Comparison of ENCODE assay signal across 10 cellular contexts in genomic region chr19:18495204-18495911, GRCh38. TPM values are rescaled to one million over a fixed set of nuclear protein-coding genes. Genes with fewer than 3 reads are reported as not detected.
DNase-seq lines count a peak whose midpoint lies in the region; ATAC-seq, FAIRE-seq and TF ChIP-seq lines count a peak whose summit lies in the region.
"Had no signal": no experiment of that assay in that cellular context is flagged by ENCODE, and none has a peak within 500 bp of the region (broad histone marks: within the 10 kb centered on the region; RNA-seq: fewer than 3 reads in every experiment).

No MANE protein-coding gene starts in this region.

- ATAC-seq in activated T-helper 17 cell treated with anti-CD3 and anti-CD28 coated beads, Interleukin-2, amount 50 U/mL, for 72 hours (replicated peaks), result peak; percentile 15
- ATAC-seq in HepG2 (no peak), GM21381 (IDR thresholded peaks at IDR 0.05; ENCODE audit: unreplicated experiment) (no peak)

- TF ChIP-seq RAD21 in HepG2 (CRISPR knock-in tag; IDR thresholded peaks at IDR 0.05), result no peak

- WGBS in HepG2 (ENCODE audit: low lambda C conversion rate), result 96% methylated on average over 11 of the region's 14 CpGs
- 70 to 83% methylated on average over 6 to 11 of the region's 14 CpGs for WGBS in testis, 2 donors

- CTCF ChIA-PET in activated naive CD4-positive, alpha-beta T cell treated with anti-CD3 and anti-CD28 coated beads for 36 hours (lab: Charles Lee), result interaction anchor here (0.6 to 2.4 kb wide), 7 partner anchors 10 to 177 kb away, joined by 3 to 13 read pairs (median 4); partner anchors contain the start of gene FKBP8
- CTCF ChIA-PET in HepG2 (lab: Yijun Ruan, JAX; ENCODE audit: low intra/inter-chr PET ratio, low total read pairs), result no interaction called here

- H3K9ac ChIP-seq in HepG2 (ENCODE audit: insufficient read depth, low read depth, low read length), result peak overlapping the region; percentile 13; the same call in 1 of the 2 replicates

- no peaks in the 10 kb centered on the region for H3K27me3 Mint-ChIP-seq in activated naive CD4-positive, alpha-beta T cell treated with anti-CD3 and anti-CD28 coated beads for 36 hours (ENCODE audit: low read depth)
- H3K27me3 Mint-ChIP-seq in activated T-helper 17 cell treated with anti-CD3 and anti-CD28 coated beads, Interleukin-2, amount 50 U/mL, for 72 hours, result no peaks in the 10 kb centered on the region

- TF ChIP-seq EP300 in HepG2 (IDR thresholded peaks at IDR 0.05; ENCODE audit: low read depth in 2 of 2, low read length in 2 of 2) (no peak), HepG2 (CRISPR knock-in tag; IDR thresholded peaks at IDR 0.05; ENCODE audit: borderline replicate concordance) (no peak)

- intact Hi-C loops in activated naive CD4-positive, alpha-beta T cell treated with anti-CD3 and anti-CD28 coated beads for 36 hours (cut with micrococcal nuclease), result no loop called here
- intact Hi-C loops in HepG2 (cut with micrococcal nuclease; ENCODE audit: unreplicated experiment), result no loop called here
- intact Hi-C loops in testis (cut with DNase I; ENCODE audit: low total_unique reads), result no loop called here
- intact Hi-C loops in ascending aorta (cut with DNase I), result no loop called here

- H3K27ac Mint-ChIP-seq in activated naive CD4-positive, alpha-beta T cell treated with anti-CD3 and anti-CD28 coated beads for 36 hours, result peak overlapping the region; percentile 78
- H3K27ac Mint-ChIP-seq in activated T-helper 17 cell treated with anti-CD3 and anti-CD28 coated beads, Interleukin-2, amount 50 U/mL, for 72 hours, result peak overlapping the region; percentile 94

- H2AFZ ChIP-seq in HepG2 (ENCODE audit: low read length), result no peak overlapping the region

- TF ChIP-seq POLR2A in HepG2 (IDR thresholded peaks at IDR 0.05; ENCODE audit: insufficient read depth in 1 of 2, low read depth in 2 of 2, low read length in 2 of 2), result no peak
- TF ChIP-seq POLR2A in testis (IDR thresholded peaks at IDR 0.05), result no peak

- no peak overlapping the region for H3K4me3 Mint-ChIP-seq in activated naive CD4-positive, alpha-beta T cell treated with anti-CD3 and anti-CD28 coated beads for 36 hours
- peak overlapping the region; percentile 88 for H3K4me3 Mint-ChIP-seq in activated T-helper 17 cell treated with anti-CD3 and anti-CD28 coated beads, Interleukin-2, amount 50 U/mL, for 72 hours

- peaks cover 2% of the 10 kb centered on the region for H3K36me3 Mint-ChIP-seq in activated naive CD4-positive, alpha-beta T cell treated with anti-CD3 and anti-CD28 coated beads for 36 hours (ENCODE audit: low read depth)
- H3K36me3 Mint-ChIP-seq in activated T-helper 17 cell treated with anti-CD3 and anti-CD28 coated beads, Interleukin-2, amount 50 U/mL, for 72 hours (ENCODE audit: low read depth), result no peaks in the 10 kb centered on the region

- TF ChIP-seq CTCF in HepG2 (CRISPR knock-in tag; IDR thresholded peaks at IDR 0.05) (peak; percentile 16; the same call in 1 of the 2 replicates), testis (IDR thresholded peaks at IDR 0.05) (no peak), ascending aorta (IDR thresholded peaks at IDR 0.05) (no peak)

- H3K4me1 Mint-ChIP-seq in activated naive CD4-positive, alpha-beta T cell treated with anti-CD3 and anti-CD28 coated beads for 36 hours (ENCODE audit: low read depth), result peaks cover 61% of the 10 kb centered on the region
- peaks cover 36% of the 10 kb centered on the region for H3K4me1 Mint-ChIP-seq in activated T-helper 17 cell treated with anti-CD3 and anti-CD28 coated beads, Interleukin-2, amount 50 U/mL, for 72 hours

- H3K4me1 ChIP-seq in HepG2 (ENCODE audit: insufficient read depth, low read length) (peaks cover 57% of the 10 kb centered on the region), testis (peaks cover 78% of the 10 kb centered on the region), ascending aorta (peaks cover 12 to 48% of the 10 kb centered on the region in 2 donors)

- peaks cover 84% of the 10 kb centered on the region for H4K20me1 ChIP-seq in HepG2 (ENCODE audit: insufficient read depth, low read length)

- POLR2A ChIA-PET in HepG2 (lab: Yijun Ruan, JAX), result interaction anchor here (1.3 to 2.0 kb wide), 3 partner anchors 12 to 93 kb away, joined by 4 to 7 read pairs (median 6); no protein-coding TSS in a partner anchor

- no peaks in the 10 kb centered on the region for H3K27me3 ChIP-seq in HepG2 (ENCODE audit: control insufficient read depth in 1 of 2, insufficient read depth in 2 of 2, low read length in 2 of 2)
- no peaks in the 10 kb centered on the region for H3K27me3 ChIP-seq in testis
- no peaks in the 10 kb centered on the region for H3K27me3 ChIP-seq in ascending aorta

- no peak for FAIRE-seq in HepG2 (lab: Jason Lieb, UNC)

- no TSS peak for BruUV-seq in HepG2 (replicated peaks; lab: Mats Ljungman, UMichigan)

- in situ Hi-C loops in HepG2 (cut with HindIII; ENCODE audit: extremely low pct_ligation_motif_present, low pct_unique_long_range_greater_than_20kb), result no loop called here

- H3K27ac ChIP-seq in HepG2 (ENCODE audit: extremely low read length, insufficient read depth, low read length) (no peak overlapping the region), testis (peak overlapping the region in 1 of 2 donors; percentile 91), ascending aorta (no peak overlapping the region)

- H3K79me2 ChIP-seq in HepG2 (ENCODE audit: insufficient read depth, low read length), result peaks cover 90% of the 10 kb centered on the region

- no peak for DNase-seq in activated naive CD4-positive, alpha-beta T cell treated with anti-CD3 and anti-CD28 coated beads for 36 hours
- DNase-seq in activated naive CD4-positive, alpha-beta T cell treated with anti-CD3 and anti-CD28 coated beads, Interleukin-2, amount 50 U/mL, for 16 hours, result no peak
- DNase-seq in HepG2 (ENCODE audit: low spot score), result no peak
- DNase-seq in testis, result peak; percentile 41
- DNase-seq in ascending aorta (ENCODE audit: low spot score in 2 of 2), result no peak
- DNase-seq in NCI-H345 treated with DMSO at 0.1 percent for 48 hours (lab: John Stamatoyannopoulos, UW; ENCODE audit: unreplicated experiment), result no peak
- DNase-seq: left ventricle myocardium inferior, NCI-H1694 had no signal

- no peak overlapping the region for H3K4me3 ChIP-seq in HepG2 (replicated peaks in 1 of 3; ENCODE audit: insufficient read depth in 1 of 3, low read depth in 2 of 3, low read length in 3 of 3)
- no peak overlapping the region for H3K4me3 ChIP-seq in testis
- H3K4me3 ChIP-seq in ascending aorta, result no peak overlapping the region
- H3K4me3 ChIP-seq: left ventricle myocardium inferior had no signal

- H3K36me3 ChIP-seq in HepG2 (replicated peaks in 1 of 2; ENCODE audit: control insufficient read depth in 1 of 2, insufficient read depth in 2 of 2, low read length in 2 of 2), result no peaks in the 10 kb centered on the region; a peak in 2 of 5 replicates
- H3K36me3 ChIP-seq in testis (ENCODE audit: low read depth, missing control alignments), result no peaks in the 10 kb centered on the region
- no peaks in the 10 kb centered on the region for H3K36me3 ChIP-seq in ascending aorta
- H3K36me3 ChIP-seq: left ventricle myocardium inferior had no signal

- H3K4me2 ChIP-seq in HepG2 (ENCODE audit: low read depth, low read length), result no peak overlapping the region

- no peaks in the 10 kb centered on the region for H3K9me3 ChIP-seq in HepG2 (ENCODE audit: low read length)
- H3K9me3 ChIP-seq in testis, result no peaks in the 10 kb centered on the region
- H3K9me3 ChIP-seq in ascending aorta, result no peaks in the 10 kb centered on the region
- H3K9me3 ChIP-seq: left ventricle myocardium inferior had no signal

- H3K9me3 Mint-ChIP-seq in activated naive CD4-positive, alpha-beta T cell treated with anti-CD3 and anti-CD28 coated beads for 36 hours, result no peaks in the 10 kb centered on the region
- H3K9me3 Mint-ChIP-seq in activated T-helper 17 cell treated with anti-CD3 and anti-CD28 coated beads, Interleukin-2, amount 50 U/mL, for 72 hours, result no peaks in the 10 kb centered on the region

RNA-seq across cellular contexts. Expression of gene ELL, which starts 26.5 kb away (rescaled TPM):
- 10 to 100 TPM; 14.1 TPM for total RNA-seq in activated naive CD4-positive, alpha-beta T cell treated with anti-CD3 and anti-CD28 coated beads for 36 hours
- 10 to 100 TPM; 23.7 to 41.8 TPM for total RNA-seq in activated T-helper 17 cell treated with anti-CD3 and anti-CD28 coated beads, Interleukin-2, amount 50 U/mL, for 72 hours
- total RNA-seq in HepG2 (2016; rRNA removed; fragmentation: Illumina TruSeq; extraction: Trizol) (3.2 and 3.7 TPM in 2 replicates), testis (10 to 100 TPM; 75.8 to 76.1 TPM), ascending aorta (30.5 TPM)
- total RNA-seq in HepG2 (2016; cell fraction: cytosol; rRNA removed; fragmentation: Illumina TruSeq; extraction: Trizol; ENCODE audit: low read depth), result 0.71 and 1.1 TPM in 2 replicates
- total RNA-seq in HepG2 (2016; cell fraction: insoluble cytoplasmic fraction; rRNA removed; fragmentation: Illumina TruSeq; extraction: Trizol), result 2.7 and 4.1 TPM in 2 replicates
- 2.3 and 2.5 TPM in 2 replicates for total RNA-seq in HepG2 (2016; cell fraction: membrane; rRNA removed; fragmentation: Illumina TruSeq; extraction: Trizol)
- 3.3 and 4.8 TPM in 2 replicates for total RNA-seq in HepG2 (2016; cell fraction: nucleus; rRNA removed; fragmentation: Illumina TruSeq; extraction: Trizol)
- polyA plus RNA-seq in HepG2 (2011; rRNA removed) (5.4 and 5.8 TPM in 2 replicates), testis (ENCODE audit: insufficient read depth, low read depth, low replicate concordance) (48.0 TPM)
- polyA plus RNA-seq in HepG2 (2011; cell fraction: cytosol; rRNA removed), result 3.2 and 4.3 TPM in 2 replicates
- 27.1 and 34.7 TPM in 2 replicates for polyA plus RNA-seq in HepG2 (2011; cell fraction: nucleus; rRNA removed)
- 7.1 TPM in 2 replicates for polyA plus RNA-seq in HepG2 (2012)
- polyA plus RNA-seq in HepG2 (2016; cell fraction: cytosol; fragmentation: Illumina TruSeq; extraction: Trizol; ENCODE audit: low read depth), result 0.20 and 0.33 TPM in 2 replicates
- 3.1 and 4.0 TPM in 2 replicates for polyA plus RNA-seq in HepG2 (2016; cell fraction: insoluble cytoplasmic fraction; fragmentation: Illumina TruSeq; extraction: Trizol; ENCODE audit: low read depth)
- 1.0 and 1.1 TPM in 2 replicates for polyA plus RNA-seq in HepG2 (2016; cell fraction: membrane; fragmentation: Illumina TruSeq; extraction: Trizol; ENCODE audit: low read depth)
- polyA plus RNA-seq in HepG2 (2016; cell fraction: nucleus; fragmentation: Illumina TruSeq; extraction: Trizol; ENCODE audit: insufficient read depth, low read depth), result 5.1 and 5.2 TPM in 2 replicates
- polyA minus RNA-seq in HepG2 (2011; rRNA and poly(A)+ RNA removed; ENCODE audit: low replicate concordance), result 6.3 and 17.2 TPM in 2 replicates
- 6.0 and 8.8 TPM in 2 replicates for polyA minus RNA-seq in HepG2 (2011; cell fraction: cytosol; rRNA and poly(A)+ RNA removed)
- polyA minus RNA-seq in HepG2 (2011; cell fraction: nucleus; rRNA and poly(A)+ RNA removed), result 12.9 and 14.3 TPM in 2 replicates

RNA-seq across cellular contexts. Expression of gene FKBP8, which starts 48.0 kb away (rescaled TPM):
- total RNA-seq in activated naive CD4-positive, alpha-beta T cell treated with anti-CD3 and anti-CD28 coated beads for 36 hours, result 100 to 1,000 TPM; 161 to 163 TPM
- 100 to 1,000 TPM; 222 to 320 TPM for total RNA-seq in activated T-helper 17 cell treated with anti-CD3 and anti-CD28 coated beads, Interleukin-2, amount 50 U/mL, for 72 hours
- total RNA-seq in HepG2 (2016; rRNA removed; fragmentation: Illumina TruSeq; extraction: Trizol) (75.1 and 81.7 TPM in 2 replicates), testis (100 to 1,000 TPM; 587 to 614 TPM), ascending aorta (395 TPM)
- total RNA-seq in HepG2 (2016; cell fraction: cytosol; rRNA removed; fragmentation: Illumina TruSeq; extraction: Trizol; ENCODE audit: low read depth), result 75.9 and 83.0 TPM in 2 replicates
- total RNA-seq in HepG2 (2016; cell fraction: insoluble cytoplasmic fraction; rRNA removed; fragmentation: Illumina TruSeq; extraction: Trizol), result 78.1 and 87.6 TPM in 2 replicates
- total RNA-seq in HepG2 (2016; cell fraction: membrane; rRNA removed; fragmentation: Illumina TruSeq; extraction: Trizol), result 92.2 and 111 TPM in 2 replicates
- total RNA-seq in HepG2 (2016; cell fraction: nucleus; rRNA removed; fragmentation: Illumina TruSeq; extraction: Trizol), result 32.7 and 42.9 TPM in 2 replicates
- polyA plus RNA-seq in HepG2 (2011; rRNA removed) (93.9 and 135 TPM in 2 replicates), testis (ENCODE audit: insufficient read depth, low read depth, low replicate concordance) (571 TPM)
- 101 and 179 TPM in 2 replicates for polyA plus RNA-seq in HepG2 (2011; cell fraction: cytosol; rRNA removed)
- polyA plus RNA-seq in HepG2 (2011; cell fraction: nucleus; rRNA removed), result 159 and 173 TPM in 2 replicates
- 93.8 and 130 TPM in 2 replicates for polyA plus RNA-seq in HepG2 (2012)
- polyA plus RNA-seq in HepG2 (2016; cell fraction: cytosol; fragmentation: Illumina TruSeq; extraction: Trizol; ENCODE audit: low read depth), result 84.6 and 95.1 TPM in 2 replicates
- 107 and 111 TPM in 2 replicates for polyA plus RNA-seq in HepG2 (2016; cell fraction: insoluble cytoplasmic fraction; fragmentation: Illumina TruSeq; extraction: Trizol; ENCODE audit: low read depth)
- polyA plus RNA-seq in HepG2 (2016; cell fraction: membrane; fragmentation: Illumina TruSeq; extraction: Trizol; ENCODE audit: low read depth), result 117 and 126 TPM in 2 replicates
- polyA plus RNA-seq in HepG2 (2016; cell fraction: nucleus; fragmentation: Illumina TruSeq; extraction: Trizol; ENCODE audit: insufficient read depth, low read depth), result 80.5 and 87.9 TPM in 2 replicates
- 96.9 and 151 TPM in 2 replicates for polyA minus RNA-seq in HepG2 (2011; rRNA and poly(A)+ RNA removed; ENCODE audit: low replicate concordance)
- polyA minus RNA-seq in HepG2 (2011; cell fraction: cytosol; rRNA and poly(A)+ RNA removed), result 63.3 and 77.3 TPM in 2 replicates
- 16.6 and 20.1 TPM in 2 replicates for polyA minus RNA-seq in HepG2 (2011; cell fraction: nucleus; rRNA and poly(A)+ RNA removed)

RNA-seq across cellular contexts. Expression of gene ISYNA1, which starts 57.4 kb away (rescaled TPM):
- total RNA-seq in activated naive CD4-positive, alpha-beta T cell treated with anti-CD3 and anti-CD28 coated beads for 36 hours, result 10 to 100 TPM; 12.3 to 14.3 TPM
- total RNA-seq in activated T-helper 17 cell treated with anti-CD3 and anti-CD28 coated beads, Interleukin-2, amount 50 U/mL, for 72 hours, result 10 to 100 TPM; 15.9 to 22.0 TPM
- total RNA-seq in HepG2 (2016; rRNA removed; fragmentation: Illumina TruSeq; extraction: Trizol) (29.4 and 48.5 TPM in 2 replicates), testis (1,000 to 10,000 TPM in 1 of 2 donors, 100 to 1,000 TPM in 1; 1,000 to 1,122 TPM), ascending aorta (93.1 TPM)
- 8.4 and 10.1 TPM in 2 replicates for total RNA-seq in HepG2 (2016; cell fraction: cytosol; rRNA removed; fragmentation: Illumina TruSeq; extraction: Trizol; ENCODE audit: low read depth)
- 29.3 and 46.4 TPM in 2 replicates for total RNA-seq in HepG2 (2016; cell fraction: insoluble cytoplasmic fraction; rRNA removed; fragmentation: Illumina TruSeq; extraction: Trizol)
- total RNA-seq in HepG2 (2016; cell fraction: membrane; rRNA removed; fragmentation: Illumina TruSeq; extraction: Trizol), result 16.0 and 18.7 TPM in 2 replicates
- 33.6 and 37.4 TPM in 2 replicates for total RNA-seq in HepG2 (2016; cell fraction: nucleus; rRNA removed; fragmentation: Illumina TruSeq; extraction: Trizol)
- polyA plus RNA-seq in HepG2 (2011; rRNA removed) (29.6 and 36.5 TPM in 2 replicates), testis (ENCODE audit: insufficient read depth, low read depth, low replicate concordance) (493 TPM)
- polyA plus RNA-seq in HepG2 (2011; cell fraction: cytosol; rRNA removed), result 14.0 and 25.3 TPM in 2 replicates
- polyA plus RNA-seq in HepG2 (2011; cell fraction: nucleus; rRNA removed), result 246 and 367 TPM in 2 replicates
- polyA plus RNA-seq in HepG2 (2012), result 32.5 and 49.8 TPM in 2 replicates
- 16.0 and 16.5 TPM in 2 replicates for polyA plus RNA-seq in HepG2 (2016; cell fraction: cytosol; fragmentation: Illumina TruSeq; extraction: Trizol; ENCODE audit: low read depth)
- 44.6 and 57.4 TPM in 2 replicates for polyA plus RNA-seq in HepG2 (2016; cell fraction: insoluble cytoplasmic fraction; fragmentation: Illumina TruSeq; extraction: Trizol; ENCODE audit: low read depth)
- polyA plus RNA-seq in HepG2 (2016; cell fraction: membrane; fragmentation: Illumina TruSeq; extraction: Trizol; ENCODE audit: low read depth), result 18.1 and 22.4 TPM in 2 replicates
- 103 and 119 TPM in 2 replicates for polyA plus RNA-seq in HepG2 (2016; cell fraction: nucleus; fragmentation: Illumina TruSeq; extraction: Trizol; ENCODE audit: insufficient read depth, low read depth)
- 1.3 and 50.2 TPM in 2 replicates for polyA minus RNA-seq in HepG2 (2011; rRNA and poly(A)+ RNA removed; ENCODE audit: low replicate concordance)
- polyA minus RNA-seq in HepG2 (2011; cell fraction: cytosol; rRNA and poly(A)+ RNA removed), result 20.4 and 29.0 TPM in 2 replicates
- polyA minus RNA-seq in HepG2 (2011; cell fraction: nucleus; rRNA and poly(A)+ RNA removed), result 13.3 and 14.3 TPM in 2 replicates

Comparison
In these comparisons a context has a peak if more than half of its experiments do, and no peak if none do; other contexts are left out.
1. RNA of gene ISYNA1, which starts 57.4 kb away (total RNA-seq): 1,000 to 1,122 TPM in testis; 93.1 TPM in ascending aorta (single experiment), 8.4 to 48.5 TPM in HepG2, 15.9 to 22.0 TPM in activated T-helper 17 cell treated with anti-CD3 and anti-CD28 coated beads, Interleukin-2, amount 50 U/mL, for 72 hours and 12.3 to 14.3 TPM in activated naive CD4-positive, alpha-beta T cell treated with anti-CD3 and anti-CD28 coated beads for 36 hours; every median in the first group is over 10 times any median in the second.